Comparison of ENCODE assay signal across 17 cellular contexts in the genomic region with DNA sequence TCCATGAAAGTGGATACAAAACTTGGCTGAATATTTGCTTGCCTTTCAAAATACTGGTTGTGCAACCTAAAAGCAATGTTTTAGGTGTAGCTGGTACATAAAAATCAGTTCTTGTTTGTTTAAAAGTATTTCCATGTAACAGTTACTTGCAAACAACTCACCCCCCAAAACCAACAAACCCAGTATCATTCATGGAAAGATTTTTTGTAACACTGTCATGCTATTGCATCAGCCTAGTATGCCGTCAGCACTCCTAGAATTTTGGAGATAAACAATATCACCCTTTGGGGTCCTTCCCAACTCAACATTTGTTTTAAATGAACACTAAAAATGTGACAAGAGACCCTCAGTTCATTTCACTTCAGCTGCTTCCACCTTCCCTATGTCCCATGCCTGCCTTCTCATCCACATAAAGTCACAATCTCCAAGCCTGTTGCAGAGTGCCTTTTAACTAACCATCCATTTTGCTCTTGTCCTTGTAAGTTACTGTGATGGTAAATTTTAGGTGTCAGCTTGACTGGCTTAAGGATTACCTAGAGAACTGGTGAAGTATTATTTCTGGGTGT.
DNase-seq lines count a peak whose midpoint lies in the region; ATAC-seq and TF ChIP-seq lines count a peak whose summit lies in the region.
"Had no signal": no experiment of that assay in that cellular context is flagged by ENCODE, and none has a peak within 500 bp of the region (broad histone marks: within the 10 kb centered on the region; RNA-seq: fewer than 3 reads in every experiment).

No MANE protein-coding gene starts in this region.

- 60% methylated on average over 1 of the region's 1 CpG for WGBS in hepatocyte (ENCODE audit: low lambda C conversion rate, missing lambda C conversion rate)

- DNase-seq in AG08395 (ENCODE audit: low spot score) (peak; percentile 35), EL (peak; percentile 6), adipocyte (ENCODE audit: low read depth) (peak; percentile 92), fibroblast of the conjunctiva (ENCODE audit: low read depth) (peak; percentile 82), GM20000 (ENCODE audit: low spot score) (no peak), NCI-H2171 treated with DMSO at 0.1 percent for 48 hours (lab: John Stamatoyannopoulos, UW) (no peak), hepatocyte (ENCODE audit: low spot score) (no peak)
- DNase-seq: activated CD4-positive, CD25-positive, alpha-beta regulatory T cell treated with anti-CD3 and anti-CD28 coated beads, Interleukin-2, amount 50 U/mL, for 72 hours; dermis blood vessel endothelial cell; NCI-H1105 treated with DMSO at 0.1 percent for 48 hours; NK-92 treated with Interleukin-12 subunit alpha and Interleukin-12 subunit beta, amount 100 ng/mL, for 24 hours; sigmoid colon; stimulated activated CD4-positive, alpha-beta T cell treated with anti-CD3 and anti-CD28 coated beads, Interleukin-4, amount 100 ng/mL, for 24 hours; stimulated activated CD8-positive, alpha-beta memory T cell treated with anti-CD3 and anti-CD28 coated beads, Interleukin-4, amount 100 ng/mL, for 48 hours had no signal

- H3K4me2 ChIP-seq in hepatocyte, result no peak overlapping the region
- H3K4me2 ChIP-seq: BLaER1 treated with 17β-estradiol and CSF1 and Interleukin-3, amounts not matched to agents 10 nM and 100 nM had no signal

- peaks cover 27% of the 10 kb centered on the region for H3K4me1 ChIP-seq in adipocyte (ENCODE audit: control insufficient read depth, insufficient read depth, low read length)
- peaks cover 2% of the 10 kb centered on the region for H3K4me1 ChIP-seq in hepatocyte (ENCODE audit: insufficient read depth)
- H3K4me1 ChIP-seq: BLaER1 treated with 17β-estradiol and CSF1 and Interleukin-3, amounts not matched to agents 10 nM and 100 nM had no signal

- H3K9me3 ChIP-seq in adipocyte (ENCODE audit: control insufficient read depth, low read length) (no peaks in the 10 kb centered on the region), hepatocyte (ENCODE audit: low read depth) (no peaks in the 10 kb centered on the region)
- H3K9me3 ChIP-seq: BLaER1 treated with 17β-estradiol and CSF1 and Interleukin-3, amounts not matched to agents 10 nM and 100 nM; sigmoid colon had no signal

- H2AFZ ChIP-seq in hepatocyte, result no peak overlapping the region

- H3K36me3 ChIP-seq in adipocyte (ENCODE audit: control insufficient read depth, insufficient read depth, low read length, severe bottlenecking) (no peaks in the 10 kb centered on the region), hepatocyte (replicated peaks; ENCODE audit: insufficient read depth, low read depth) (no peaks in the 10 kb centered on the region)
- H3K36me3 ChIP-seq: BLaER1 treated with 17β-estradiol and CSF1 and Interleukin-3, amounts not matched to agents 10 nM and 100 nM; sigmoid colon had no signal

- H3K9ac ChIP-seq in adipocyte (ENCODE audit: low read length), result peak overlapping the region; percentile 19
- H3K9ac ChIP-seq: BLaER1 treated with 17β-estradiol and CSF1 and Interleukin-3, amounts not matched to agents 10 nM and 100 nM had no signal

- TF ChIP-seq CTCF in GM20000 (IDR thresholded peaks at IDR 0.05; ENCODE audit: extremely low read depth, missing control alignments) (no peak), hepatocyte (IDR thresholded peaks at IDR 0.05; ENCODE audit: poor library complexity) (no peak)

- no peak for ATAC-seq in HG03469 (IDR thresholded peaks at IDR 0.05; ENCODE audit: unreplicated experiment)
- ATAC-seq: Right ventricle myocardium inferior had no signal

- H4K20me1 ChIP-seq in hepatocyte (ENCODE audit: insufficient read depth, poor library complexity, severe bottlenecking), result no peaks in the 10 kb centered on the region
- H4K20me1 ChIP-seq: BLaER1 treated with 17β-estradiol and CSF1 and Interleukin-3, amounts not matched to agents 10 nM and 100 nM had no signal

- no peak overlapping the region for H3K27ac ChIP-seq in hepatocyte
- H3K27ac ChIP-seq: BLaER1 treated with 17β-estradiol and CSF1 and Interleukin-3, amounts not matched to agents 10 nM and 100 nM; sigmoid colon had no signal

- no peaks in the 10 kb centered on the region for H3K79me2 ChIP-seq in hepatocyte

- H3K27me3 ChIP-seq in adipocyte (replicated peaks; ENCODE audit: control insufficient read depth, insufficient read depth, low read length) (no peaks in the 10 kb centered on the region), hepatocyte (no peaks in the 10 kb centered on the region)
- H3K27me3 ChIP-seq: BLaER1 treated with 17β-estradiol and CSF1 and Interleukin-3, amounts not matched to agents 10 nM and 100 nM; sigmoid colon had no signal

- H3K9me2 ChIP-seq in hepatocyte (replicated peaks; ENCODE audit: insufficient read depth), result no peaks in the 10 kb centered on the region

- no peak overlapping the region for H3K4me3 ChIP-seq in adipocyte (ENCODE audit: low read length)
- no peak overlapping the region for H3K4me3 ChIP-seq in hepatocyte
- H3K4me3 ChIP-seq: BLaER1 treated with 17β-estradiol and CSF1 and Interleukin-3, amounts not matched to agents 10 nM and 100 nM; sigmoid colon had no signal

Comparison
In these comparisons a context has a peak if more than half of its experiments do, and no peak if none do; other contexts are left out.
1. DNase-seq: peak in AG08395 (single experiment), EL (single experiment), adipocyte (single experiment) and fibroblast of the conjunctiva (single experiment); none in GM20000 (single experiment), NCI-H2171 treated with DMSO at 0.1 percent for 48 hours (single experiment) and hepatocyte (single experiment).